26 cellular contexts compared by ENCODE assay signal in genomic region chr17:67742025-67742424, GRCh38.
"Had no signal": no experiment of that assay in that cellular context is flagged by ENCODE, and none has a peak within 500 bp of the region (broad histone marks: within the 10 kb centered on the region; RNA-seq: fewer than 3 reads in every experiment).

No MANE protein-coding gene starts in this region.

- H3K9me3 Mint-ChIP-seq: activated CD4-positive, alpha-beta memory T cell treated with anti-CD3 and anti-CD28 coated beads for 36 hours; activated CD4-positive, alpha-beta T cell treated with anti-CD3 and anti-CD28 coated beads, Interleukin-2, amount 10 ng/mL, durations not matched to agents 24 days and 14 days; activated naive CD4-positive, alpha-beta T cell treated with anti-CD3 and anti-CD28 coated beads, Interleukin-2, amount 10 ng/mL, durations not matched to agents 7 days and 5 days; activated naive CD4-positive, alpha-beta T cell treated with anti-CD3 and anti-CD28 coated beads, Interleukin-2, amount 50 U/mL, for 72 hours; activated naive CD8-positive, alpha-beta T cell treated with anti-CD3 and anti-CD28 coated beads, Interleukin-2, amount 50 U/mL, for 24 hours; activated T-cell treated with anti-CD3 and anti-CD28 coated beads, Interleukin-2, amount 50 U/mL, for 4 hours; endodermal cell had no signal

- H3K4me3 Mint-ChIP-seq: activated CD4-positive, alpha-beta memory T cell treated with anti-CD3 and anti-CD28 coated beads for 36 hours; activated CD4-positive, alpha-beta T cell treated with anti-CD3 and anti-CD28 coated beads for 36 hours; activated CD4-positive, alpha-beta T cell treated with anti-CD3 and anti-CD28 coated beads, Interleukin-2, amount 10 ng/mL, durations not matched to agents 24 days and 14 days; activated CD8-positive, alpha-beta memory T cell treated with anti-CD3 and anti-CD28 coated beads, Interleukin-2, amount 10 ng/mL, durations not matched to agents 7 days and 5 days; activated CD8-positive, alpha-beta T cell treated with anti-CD3 and anti-CD28 coated beads, Interleukin-2, amount 10 ng/mL, durations not matched to agents 7 days and 5 days; activated naive CD4-positive, alpha-beta T cell treated with anti-CD3 and anti-CD28 coated beads, Interleukin-2, amount 10 ng/mL, durations not matched to agents 7 days and 5 days; activated naive CD8-positive, alpha-beta T cell treated with anti-CD3 and anti-CD28 coated beads, Interleukin-2, amount 50 U/mL, for 24 hours; activated T-cell treated with anti-CD3 and anti-CD28 coated beads, Interleukin-2, amount 50 U/mL, for 4 hours; endodermal cell had no signal

- H3K4me1 Mint-ChIP-seq: activated CD4-positive, alpha-beta T cell treated with anti-CD3 and anti-CD28 coated beads for 36 hours; activated CD4-positive, alpha-beta T cell treated with anti-CD3 and anti-CD28 coated beads, Interleukin-2, amount 10 ng/mL, durations not matched to agents 24 days and 14 days; activated CD8-positive, alpha-beta memory T cell treated with anti-CD3 and anti-CD28 coated beads, Interleukin-2, amount 10 ng/mL, durations not matched to agents 7 days and 5 days; activated naive CD4-positive, alpha-beta T cell treated with anti-CD3 and anti-CD28 coated beads, Interleukin-2, amount 10 ng/mL, durations not matched to agents 7 days and 5 days; activated naive CD8-positive, alpha-beta T cell treated with anti-CD3 and anti-CD28 coated beads, Interleukin-2, amount 50 U/mL, for 24 hours; endodermal cell had no signal

- H3K4me3 ChIP-seq: adrenal gland, body of pancreas had no signal

- H3K9me3 ChIP-seq: adrenal gland, body of pancreas had no signal

- H3K27ac ChIP-seq: adrenal gland, body of pancreas had no signal

- DNase-seq: activated CD4-positive, alpha-beta memory T cell treated with anti-CD3 and anti-CD28 coated beads for 36 hours; activated CD4-positive, alpha-beta T cell treated with anti-CD3 and anti-CD28 coated beads for 36 hours; activated CD4-positive, alpha-beta T cell treated with anti-CD3 and anti-CD28 coated beads, Interleukin-2, amount 10 ng/mL, durations not matched to agents 24 days and 14 days; activated CD4-positive, CD25-positive, alpha-beta regulatory T cell; activated CD4-positive, CD25-positive, alpha-beta regulatory T cell treated with anti-CD3 and anti-CD28 coated beads, Interleukin-2, amount 50 U/mL, for 72 hours; activated CD8-positive, alpha-beta memory T cell treated with anti-CD3 and anti-CD28 coated beads, Interleukin-2, amount 10 ng/mL, durations not matched to agents 7 days and 5 days; activated CD8-positive, alpha-beta T cell treated with anti-CD3 and anti-CD28 coated beads, Interleukin-2, amount 10 ng/mL, durations not matched to agents 7 days and 5 days; activated gamma-delta T cell; activated naive CD4-positive, alpha-beta T cell; activated naive CD4-positive, alpha-beta T cell treated with anti-CD3 and anti-CD28 coated beads, Interleukin-2, amount 10 ng/mL, durations not matched to agents 7 days and 5 days; activated naive CD8-positive, alpha-beta T cell treated with anti-CD3 and anti-CD28 coated beads, Interleukin-2, amount 50 U/mL, for 24 hours; activated T-cell treated with anti-CD3 and anti-CD28 coated beads, Interleukin-2, amount 50 U/mL, for 4 hours; adrenal gland; amygdala; aorta; body of pancreas; caudate nucleus; effector CD8-positive, alpha-beta T cell; foreskin fibroblast; head of caudate nucleus; hippocampal formation; T-helper 1 cell; T-helper 2 cell had no signal

- H3K4me1 ChIP-seq: adrenal gland, body of pancreas had no signal

- H3K27me3 Mint-ChIP-seq: activated CD4-positive, alpha-beta memory T cell treated with anti-CD3 and anti-CD28 coated beads for 36 hours; activated CD4-positive, alpha-beta T cell treated with anti-CD3 and anti-CD28 coated beads for 36 hours; activated CD4-positive, alpha-beta T cell treated with anti-CD3 and anti-CD28 coated beads, Interleukin-2, amount 10 ng/mL, durations not matched to agents 24 days and 14 days; activated CD8-positive, alpha-beta memory T cell treated with anti-CD3 and anti-CD28 coated beads, Interleukin-2, amount 10 ng/mL, durations not matched to agents 7 days and 5 days; activated naive CD4-positive, alpha-beta T cell treated with anti-CD3 and anti-CD28 coated beads, Interleukin-2, amount 10 ng/mL, durations not matched to agents 7 days and 5 days; activated naive CD8-positive, alpha-beta T cell treated with anti-CD3 and anti-CD28 coated beads, Interleukin-2, amount 50 U/mL, for 24 hours had no signal

- ATAC-seq: activated CD4-positive, alpha-beta T cell treated with anti-CD3 and anti-CD28 coated beads for 36 hours; activated CD8-positive, alpha-beta memory T cell treated with anti-CD3 and anti-CD28 coated beads, Interleukin-2, amount 10 ng/mL, durations not matched to agents 7 days and 5 days; activated CD8-positive, alpha-beta T cell treated with anti-CD3 and anti-CD28 coated beads, Interleukin-2, amount 10 ng/mL, durations not matched to agents 7 days and 5 days; activated naive CD4-positive, alpha-beta T cell treated with anti-CD3 and anti-CD28 coated beads, Interleukin-2, amount 50 U/mL, for 72 hours; activated naive CD8-positive, alpha-beta T cell treated with anti-CD3 and anti-CD28 coated beads, Interleukin-2, amount 50 U/mL, for 24 hours; activated T-cell treated with anti-CD3 and anti-CD28 coated beads, Interleukin-2, amount 50 U/mL, for 4 hours; body of pancreas; esophagus mucosa had no signal

- H3K27ac Mint-ChIP-seq: activated CD4-positive, alpha-beta memory T cell treated with anti-CD3 and anti-CD28 coated beads for 36 hours; activated CD4-positive, alpha-beta T cell treated with anti-CD3 and anti-CD28 coated beads for 36 hours; activated CD4-positive, alpha-beta T cell treated with anti-CD3 and anti-CD28 coated beads, Interleukin-2, amount 10 ng/mL, durations not matched to agents 24 days and 14 days; activated CD8-positive, alpha-beta memory T cell treated with anti-CD3 and anti-CD28 coated beads, Interleukin-2, amount 10 ng/mL, durations not matched to agents 7 days and 5 days; activated CD8-positive, alpha-beta T cell treated with anti-CD3 and anti-CD28 coated beads, Interleukin-2, amount 10 ng/mL, durations not matched to agents 7 days and 5 days; activated naive CD4-positive, alpha-beta T cell treated with anti-CD3 and anti-CD28 coated beads, Interleukin-2, amount 10 ng/mL, durations not matched to agents 7 days and 5 days; activated naive CD8-positive, alpha-beta T cell treated with anti-CD3 and anti-CD28 coated beads, Interleukin-2, amount 50 U/mL, for 24 hours; endodermal cell had no signal

- H3K27me3 ChIP-seq: adrenal gland, body of pancreas had no signal
